17 cellular contexts compared by ENCODE assay signal in genomic region chr1:225660544-225660946, GRCh38. TPM values are rescaled to one million over a fixed set of nuclear protein-coding genes. Genes with fewer than 3 reads are reported as not detected.
DNase-seq lines count a peak whose midpoint lies in the region; ATAC-seq, FAIRE-seq and TF ChIP-seq lines count a peak whose summit lies in the region.
"Had no signal": no experiment of that assay in that cellular context is flagged by ENCODE, and none has a peak within 500 bp of the region (broad histone marks: within the 10 kb centered on the region; RNA-seq: fewer than 3 reads in every experiment).

No MANE protein-coding gene starts in this region.

- H3K36me3 Mint-ChIP-seq in WTC11, result no peaks in the 10 kb centered on the region
- H3K36me3 Mint-ChIP-seq: activated naive CD4-positive, alpha-beta T cell treated with anti-CD3 and anti-CD28 coated beads, Interleukin-2, amount 50 U/mL, for 72 hours had no signal

- H3K27me3 Mint-ChIP-seq in WTC11 (ENCODE audit: low read depth), result no peaks in the 10 kb centered on the region
- H3K27me3 Mint-ChIP-seq: activated CD4-positive, alpha-beta T cell treated with anti-CD3 and anti-CD28 coated beads for 36 hours; effector memory CD8-positive, alpha-beta T cell had no signal

- CTCF ChIA-PET in WTC11 (lab: Charles Lee), result interaction anchor here (1.0 to 2.9 kb wide), 3 partner anchors 110 to 186 kb away, joined by 3 to 12 read pairs (median 6); no protein-coding TSS in a partner anchor

- H3K27ac Mint-ChIP-seq in WTC11, result no peak overlapping the region
- H3K27ac Mint-ChIP-seq: activated CD4-positive, alpha-beta T cell treated with anti-CD3 and anti-CD28 coated beads for 36 hours; activated naive CD4-positive, alpha-beta T cell treated with anti-CD3 and anti-CD28 coated beads, Interleukin-2, amount 50 U/mL, for 72 hours; effector memory CD8-positive, alpha-beta T cell had no signal

- H3K4me1 Mint-ChIP-seq in WTC11, result peaks cover 2% of the 10 kb centered on the region
- H3K4me1 Mint-ChIP-seq: activated CD4-positive, alpha-beta T cell treated with anti-CD3 and anti-CD28 coated beads for 36 hours had no signal

- H3K4me3 Mint-ChIP-seq in WTC11, result no peak overlapping the region
- H3K4me3 Mint-ChIP-seq: activated CD4-positive, alpha-beta T cell treated with anti-CD3 and anti-CD28 coated beads for 36 hours; effector memory CD8-positive, alpha-beta T cell had no signal

- DNase-seq in Kasumi-1 (lab: John Stamatoyannopoulos, UW) (peak; percentile 36 to 66), pons (ENCODE audit: low spot score) (peak; percentile 13), inferior parietal cortex (ENCODE audit: extremely low spot score) (no peak), urothelium cell line (ENCODE audit: low spot score) (no peak), WTC11 (ENCODE audit: low spot score) (no peak), NCI-H146 treated with DMSO at 0.1 percent for 48 hours (lab: John Stamatoyannopoulos, UW; ENCODE audit: unreplicated experiment) (no peak)
- DNase-seq: activated CD4-positive, alpha-beta T cell treated with anti-CD3 and anti-CD28 coated beads for 36 hours; activated T-cell treated with anti-CD3 and anti-CD28 coated beads for 4 hours; DMS153; effector memory CD8-positive, alpha-beta T cell; foreskin fibroblast; mesenchymal stem cell; occipital lobe; T-helper 1 cell had no signal

- peak; percentile 3 for FAIRE-seq in TTC549 (lab: Jason Lieb, UNC)
- no peak for FAIRE-seq in urothelium cell line (lab: Jason Lieb, UNC)

- TF ChIP-seq CTCF in WTC11 (IDR thresholded peaks at IDR 0.05), result no peak

- POLR2A ChIA-PET in WTC11 (lab: Charles Lee), result interaction anchor here (0.9 kb wide), 1 partner anchor 186 kb away, joined by 4 read pairs; no protein-coding TSS in a partner anchor

- H3K9me3 Mint-ChIP-seq in WTC11, result no peaks in the 10 kb centered on the region
- H3K9me3 Mint-ChIP-seq: activated naive CD4-positive, alpha-beta T cell treated with anti-CD3 and anti-CD28 coated beads, Interleukin-2, amount 50 U/mL, for 72 hours; effector memory CD8-positive, alpha-beta T cell had no signal

- peak; percentile 57 for ATAC-seq in GM19351 (IDR thresholded peaks at IDR 0.05; ENCODE audit: unreplicated experiment)
- ATAC-seq in WTC11, result no peak
- ATAC-seq: activated CD4-positive, alpha-beta T cell treated with anti-CD3 and anti-CD28 coated beads for 36 hours; activated naive CD4-positive, alpha-beta T cell treated with anti-CD3 and anti-CD28 coated beads, Interleukin-2, amount 50 U/mL, for 72 hours; effector memory CD8-positive, alpha-beta T cell had no signal

TF ChIP-seq in WTC11, 78 proteins besides CTCF, POLR2A, EP300 and RAD21:
- no peak for TF ChIP-seq NR1H2 (CRISPR knock-in tag; IDR thresholded peaks at IDR 0.05)
- TF ChIP-seq ZNF121 (CRISPR knock-in tag; IDR thresholded peaks at IDR 0.05), result no peak
- TF ChIP-seq IRF1 (CRISPR knock-in tag; IDR thresholded peaks at IDR 0.05), result no peak
- TF ChIP-seq CBFB (CRISPR knock-in tag; IDR thresholded peaks at IDR 0.05; ENCODE audit: low read depth), result no peak
- TF ChIP-seq TEAD4 (CRISPR knock-in tag; IDR thresholded peaks at IDR 0.05), result no peak
- TF ChIP-seq KAT7 (CRISPR knock-in tag; IDR thresholded peaks at IDR 0.05; ENCODE audit: borderline replicate concordance), result no peak
- TF ChIP-seq HMGA2 (CRISPR knock-in tag; IDR thresholded peaks at IDR 0.05), result no peak
- TF ChIP-seq ZNF423 (CRISPR knock-in tag; IDR thresholded peaks at IDR 0.05), result no peak
- no peak for TF ChIP-seq SP1 (CRISPR knock-in tag; conservative IDR thresholded peaks at IDR 0.05)
- TF ChIP-seq JUN (CRISPR knock-in tag; IDR thresholded peaks at IDR 0.05), result no peak
- TF ChIP-seq JAZF1 (CRISPR knock-in tag; IDR thresholded peaks at IDR 0.05), result no peak
- no peak for TF ChIP-seq TEAD1 (CRISPR knock-in tag; IDR thresholded peaks at IDR 0.05)
- TF ChIP-seq PRDM15 (CRISPR knock-in tag; IDR thresholded peaks at IDR 0.05), result no peak
- no peak for TF ChIP-seq CDX4 (CRISPR knock-in tag; IDR thresholded peaks at IDR 0.05; ENCODE audit: borderline replicate concordance)
- TF ChIP-seq, protein P1, sequence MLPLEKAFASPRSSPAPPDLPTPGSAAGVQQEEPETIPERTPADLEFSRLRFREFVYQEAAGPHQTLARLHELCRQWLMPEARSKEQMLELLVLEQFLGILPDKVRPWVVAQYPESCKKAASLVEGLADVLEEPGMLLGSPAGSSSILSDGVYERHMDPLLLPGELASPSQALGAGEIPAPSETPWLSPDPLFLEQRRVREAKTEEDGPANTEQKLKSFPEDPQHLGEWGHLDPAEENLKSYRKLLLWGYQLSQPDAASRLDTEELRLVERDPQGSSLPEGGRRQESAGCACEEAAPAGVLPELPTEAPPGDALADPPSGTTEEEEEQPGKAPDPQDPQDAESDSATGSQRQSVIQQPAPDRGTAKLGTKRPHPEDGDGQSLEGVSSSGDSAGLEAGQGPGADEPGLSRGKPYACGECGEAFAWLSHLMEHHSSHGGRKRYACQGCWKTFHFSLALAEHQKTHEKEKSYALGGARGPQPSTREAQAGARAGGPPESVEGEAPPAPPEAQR (CRISPR knock-in tag; IDR thresholded peaks at IDR 0.05), result no peak

RNA-seq across cellular contexts. Expression of gene ENAH, which starts 7.6 kb away (rescaled TPM):
- 223 to 229 TPM (median 227 TPM) in 3 replicates for total RNA-seq in WTC11 (2021)

Comparison
In these comparisons a context has a peak if more than half of its experiments do, and no peak if none do; other contexts are left out.
1. DNase-seq: peak in Kasumi-1 (2 of 2) and pons (single experiment); none in inferior parietal cortex (single experiment), urothelium cell line (single experiment), WTC11 (single experiment) and NCI-H146 treated with DMSO at 0.1 percent for 48 hours (single experiment).